In genomic region chr11:17406818-17407149, GRCh38 we compare ENCODE assay signal across 1 cellular context.
TF ChIP-seq lines count a peak whose summit lies in the region.

No MANE protein-coding gene starts in this region.

TF ChIP-seq in HepG2, 621 proteins besides CTCF, POLR2A, EP300 and RAD21:
- TF ChIP-seq, protein P1, sequence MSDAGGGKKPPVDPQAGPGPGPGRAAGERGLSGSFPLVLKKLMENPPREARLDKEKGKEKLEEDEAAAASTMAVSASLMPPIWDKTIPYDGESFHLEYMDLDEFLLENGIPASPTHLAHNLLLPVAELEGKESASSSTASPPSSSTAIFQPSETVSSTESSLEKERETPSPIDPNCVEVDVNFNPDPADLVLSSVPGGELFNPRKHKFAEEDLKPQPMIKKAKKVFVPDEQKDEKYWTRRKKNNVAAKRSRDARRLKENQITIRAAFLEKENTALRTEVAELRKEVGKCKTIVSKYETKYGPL (CRISPR knock-in tag; IDR thresholded peaks at IDR 0.05): no peak
- TF ChIP-seq ZBTB33 (CRISPR knock-in tag; IDR thresholded peaks at IDR 0.05): peak; percentile 40; the same call in 1 of the 2 replicates
